4 cellular contexts compared by ENCODE assay signal in the genomic region with DNA sequence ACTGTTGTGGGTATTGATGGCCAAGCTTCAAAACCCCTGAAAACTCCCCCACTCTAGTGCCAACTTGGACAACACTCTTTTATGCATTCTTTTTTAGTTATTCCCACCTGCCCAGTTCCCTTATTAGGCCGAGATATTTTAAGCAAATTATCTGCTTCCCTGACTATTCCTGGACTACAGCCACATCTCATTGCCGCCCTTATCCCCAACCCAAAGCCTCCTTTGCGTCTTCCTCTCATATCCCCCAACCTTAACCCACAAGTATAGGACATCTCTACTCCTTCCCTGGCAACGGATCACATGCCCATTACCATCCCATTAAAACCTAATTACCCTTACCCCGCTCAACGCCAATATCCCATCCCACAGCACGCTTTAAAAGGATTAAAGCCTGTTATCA. TPM values are rescaled to one million over a fixed set of nuclear protein-coding genes. Genes with fewer than 3 reads are reported as not detected.
"Had no signal": no experiment of that assay in that cellular context is flagged by ENCODE, and none has a peak within 500 bp of the region (broad histone marks: within the 10 kb centered on the region; RNA-seq: fewer than 3 reads in every experiment).

No MANE protein-coding gene starts in this region.

RNA-seq across cellular contexts. Expression of gene IL6, which starts 21.1 kb away (rescaled TPM):
- total RNA-seq: activated naive CD4-positive, alpha-beta T cell treated with anti-CD3 and anti-CD28 coated beads, Interleukin-2, amount 50 U/mL, for 72 hours; activated T-helper 2 cell treated with anti-CD3 and anti-CD28 coated beads, Interferon-gamma antibody, Interleukin-2, Interleukin-4, amounts not matched to agents 10 μg/mL and 5 μg/mL and 100 μg/mL, durations not matched to agents 14 hours and 24 hours and 36 hours; cardiac muscle cell; cerebellum had no signal
- polyA plus RNA-seq: cardiac muscle cell had no signal
